In the genomic region with DNA sequence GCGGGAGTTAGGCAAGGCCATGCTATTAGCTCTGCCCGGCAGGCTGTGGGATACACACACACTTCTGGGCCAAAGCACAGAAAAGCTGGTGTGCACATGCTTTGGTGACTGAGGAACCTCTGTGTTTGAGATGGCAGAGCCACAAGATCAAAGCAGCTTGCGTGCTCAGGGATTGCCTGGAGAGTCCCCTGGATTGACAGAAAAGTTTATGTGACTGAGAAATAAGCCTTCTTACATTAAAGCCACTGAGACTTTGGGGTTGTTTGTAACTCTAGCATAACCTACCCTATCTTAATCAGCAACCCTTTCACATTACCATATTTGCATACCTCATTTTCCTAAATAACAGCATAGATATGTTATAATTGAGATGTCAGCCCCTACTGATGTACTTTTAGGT, we compare ENCODE assay signal across 1 cellular context.
TF ChIP-seq lines count a peak whose summit lies in the region.

No MANE protein-coding gene starts in this region.

TF ChIP-seq in GM12878, 131 proteins besides CTCF, POLR2A, EP300 and RAD21 (continued from another document):
- TF ChIP-seq CHD1 (IDR thresholded peaks at IDR 0.05; ENCODE audit: low read depth, low read length) (no peak), SREBF1 (IDR thresholded peaks at IDR 0.05; ENCODE audit: low read length) (no peak), TCF7 (IDR thresholded peaks at IDR 0.05; ENCODE audit: borderline replicate concordance) (peak; percentile 80), RUNX3 (IDR thresholded peaks at IDR 0.05; ENCODE audit: low read length) (peak; percentile 20), MEF2A (IDR thresholded peaks at IDR 0.05; ENCODE audit: insufficient read depth, low read depth, low read length) (no peak), MTA2 (IDR thresholded peaks at IDR 0.05; ENCODE audit: low read depth) (no peak)
